1 cellular context compared by ENCODE assay signal in the genomic region with DNA sequence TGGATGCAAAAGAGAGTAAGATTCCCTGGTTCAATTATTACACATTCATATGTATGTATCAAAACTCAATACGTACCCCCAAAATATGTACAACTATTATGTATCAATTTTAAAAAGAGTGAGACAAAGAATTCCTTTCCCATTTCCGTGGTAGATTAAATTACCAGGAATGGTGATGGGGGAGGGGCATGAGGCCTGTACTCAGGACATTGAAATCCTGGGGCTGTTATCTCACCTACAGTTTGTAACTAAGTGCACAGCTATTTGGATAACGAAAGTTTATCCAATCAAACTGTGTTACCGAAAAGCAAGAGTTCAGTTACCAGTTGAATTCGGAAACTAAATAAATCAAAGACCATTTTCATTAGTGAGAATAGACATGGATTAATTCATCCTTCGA.
TF ChIP-seq lines count a peak whose summit lies in the region.

No MANE protein-coding gene starts in this region.

TF ChIP-seq in H1, 55 proteins besides CTCF, POLR2A, EP300 and RAD21:
- TF ChIP-seq BACH1 (IDR thresholded peaks at IDR 0.05; ENCODE audit: low read length) = no peak
- no peak for TF ChIP-seq MAFK (IDR thresholded peaks at IDR 0.05; ENCODE audit: low read depth, low read length)
- TF ChIP-seq BRCA1 (IDR thresholded peaks at IDR 0.05; ENCODE audit: low read depth, low read length) = no peak
- no peak for TF ChIP-seq SP4 (IDR thresholded peaks at IDR 0.05; ENCODE audit: low read length)
- TF ChIP-seq TAF1 (IDR thresholded peaks at IDR 0.05; ENCODE audit: low read depth, low read length) = no peak
- TF ChIP-seq YY1 (IDR thresholded peaks at IDR 0.05; ENCODE audit: low read depth, low read length) = no peak
- TF ChIP-seq HDAC6 (IDR thresholded peaks at IDR 0.05; ENCODE audit: low read depth, low read length) = no peak
- TF ChIP-seq CHD2 (IDR thresholded peaks at IDR 0.05; ENCODE audit: low read length) = no peak
- TF ChIP-seq CREB1 (IDR thresholded peaks at IDR 0.05) = no peak
- TF ChIP-seq KDM1A (IDR thresholded peaks at IDR 0.05; ENCODE audit: borderline replicate concordance, low read length) = no peak
- no peak for TF ChIP-seq POLR2AphosphoS5 (IDR thresholded peaks at IDR 0.05; ENCODE audit: low read depth, low read length)
- no peak for TF ChIP-seq CHD1 (IDR thresholded peaks at IDR 0.05; ENCODE audit: low read depth, low read length)
- TF ChIP-seq TCF12 (IDR thresholded peaks at IDR 0.05; ENCODE audit: low read depth, low read length) = no peak
- no peak for TF ChIP-seq RNF2 (IDR thresholded peaks at IDR 0.05; ENCODE audit: borderline replicate concordance, low read depth, low read length, missing control alignments, poor library complexity, severe bottlenecking)
- no peak for TF ChIP-seq CTBP2 (IDR thresholded peaks at IDR 0.05; ENCODE audit: borderline replicate concordance, insufficient read depth, insufficient read length, low read length)
